In the genomic region with DNA sequence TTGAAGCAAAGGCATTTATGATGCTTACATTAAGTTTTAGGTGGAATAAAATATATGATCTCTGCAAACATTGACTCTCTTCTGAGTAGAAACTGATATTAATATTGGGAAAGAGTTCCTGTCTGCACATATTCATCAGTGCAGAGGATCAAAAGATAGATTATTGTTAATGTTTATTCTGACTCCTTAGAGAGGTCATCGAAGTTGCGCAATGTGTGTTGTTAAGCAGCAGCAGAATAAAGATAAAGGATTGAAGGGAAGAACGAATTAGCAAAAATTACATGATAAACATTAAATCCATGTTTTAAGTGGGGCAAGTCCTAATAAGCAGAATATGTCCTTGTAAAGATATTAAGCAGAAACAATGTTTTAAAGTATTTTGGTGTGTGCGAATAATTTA, we compare ENCODE assay signal across 25 cellular contexts.
A peak's percentile ranks its signal among the peaks of the same experiment; 100 is the strongest.
DNase-seq lines count a peak whose midpoint lies in the region; ATAC-seq, FAIRE-seq and TF ChIP-seq lines count a peak whose summit lies in the region.
"Had no signal": no experiment of that assay in that cellular context is flagged by ENCODE, and none has a peak within 500 bp of the region (broad histone marks: within the 10 kb centered on the region; RNA-seq: fewer than 3 reads in every experiment).

No MANE protein-coding gene starts in this region.

- no peak overlapping the region for H3K9ac ChIP-seq in mammary epithelial cell (ENCODE audit: insufficient read depth, low read length)
- H3K9ac ChIP-seq: BLaER1 treated with 17β-estradiol and CSF1 and Interleukin-3, amounts not matched to agents 10 nM and 100 nM had no signal

- no peak overlapping the region for H3K27ac ChIP-seq in mammary epithelial cell (ENCODE audit: insufficient read depth, low read depth, low read length)
- no peak overlapping the region for H3K27ac ChIP-seq in body of pancreas
- H3K27ac ChIP-seq: BLaER1 treated with 17β-estradiol and CSF1 and Interleukin-3, amounts not matched to agents 10 nM and 100 nM; SK-N-MC had no signal

- POLR2A ChIA-PET in MCF 10A (lab: Yijun Ruan, JAX): no interaction called here

- DNase-seq in MCF 10A (ENCODE audit: unreplicated experiment): peak; percentile 2
- DNase-seq in mammary epithelial cell: no peak
- peak; percentile 2 for DNase-seq in iris pigment epithelial cell (ENCODE audit: low read depth)
- DNase-seq in stimulated activated CD4-positive, alpha-beta T cell treated with anti-CD3 and anti-CD28 coated beads, Interleukin-4, amount 100 ng/mL, for 4 hours: no peak
- no peak for DNase-seq in body of pancreas
- DNase-seq in GM13976 (ENCODE audit: low spot score): no peak
- DNase-seq: CD4-positive, alpha-beta T cell; COR-L47; DMS79; EL; GDM1; KBM-7; MG63; NCI-H2081; NCI-H2171; NCI-H226; NCI-H524; NCI-H774; SIG-M5 had no signal

- no peaks in the 10 kb centered on the region for H3K9me3 Mint-ChIP-seq in MCF 10A (ENCODE audit: unreplicated experiment)
- H3K9me3 Mint-ChIP-seq: CD4-positive, alpha-beta T cell had no signal

- H3K9me3 ChIP-seq in mammary epithelial cell (replicated peaks; ENCODE audit: insufficient read depth, low read length): no peaks in the 10 kb centered on the region
- H3K9me3 ChIP-seq in body of pancreas: no peaks in the 10 kb centered on the region
- H3K9me3 ChIP-seq: MG63 had no signal

- in situ Hi-C loops in mammary epithelial cell (cut with MboI; ENCODE audit: low sequenced_read_pairs in 2 of 2) (no loop called here), GM13976 (cut with MboI; ENCODE audit: low sequenced_read_pairs, unreplicated experiment) (no loop called here)

- no peaks in the 10 kb centered on the region for H4K20me1 ChIP-seq in mammary epithelial cell (ENCODE audit: insufficient read depth, low read length)
- H4K20me1 ChIP-seq: BLaER1 treated with 17β-estradiol and CSF1 and Interleukin-3, amounts not matched to agents 10 nM and 100 nM had no signal

- no peaks in the 10 kb centered on the region for H3K36me3 Mint-ChIP-seq in MCF 10A (ENCODE audit: insufficient read depth, unreplicated experiment)

- TF ChIP-seq POLR2A in body of pancreas (IDR thresholded peaks at IDR 0.05): no peak

- no peaks in the 10 kb centered on the region for H3K79me2 ChIP-seq in mammary epithelial cell (ENCODE audit: insufficient read depth, low read length)

- H3K36me3 ChIP-seq in mammary epithelial cell (ENCODE audit: insufficient read depth, low read length): no peaks in the 10 kb centered on the region
- no peaks in the 10 kb centered on the region for H3K36me3 ChIP-seq in body of pancreas (replicated peaks in 1 of 2; ENCODE audit: insufficient read depth in 1 of 2, low read depth in 2 of 2)
- H3K36me3 ChIP-seq: BLaER1 treated with 17β-estradiol and CSF1 and Interleukin-3, amounts not matched to agents 10 nM and 100 nM; MG63 had no signal

- no peak overlapping the region for H3K4me2 ChIP-seq in mammary epithelial cell (ENCODE audit: insufficient read depth, low read depth, low read length)
- H3K4me2 ChIP-seq: BLaER1 treated with 17β-estradiol and CSF1 and Interleukin-3, amounts not matched to agents 10 nM and 100 nM had no signal

- peak; percentile 10 for FAIRE-seq in colon (lab: Jason Lieb, UNC)
- FAIRE-seq: GM12878, RCC 7860 had no signal

- no peak overlapping the region for H3K4me3 ChIP-seq in mammary epithelial cell (replicated peaks in 1 of 3; ENCODE audit: insufficient read depth in 1 of 3, low read depth in 2 of 3, low read length in 3 of 3)
- no peak overlapping the region for H3K4me3 ChIP-seq in body of pancreas
- H3K4me3 ChIP-seq: BLaER1 treated with 17β-estradiol and CSF1 and Interleukin-3, amounts not matched to agents 10 nM and 100 nM; GM12878; MG63; SK-N-MC had no signal

- no peak for TF ChIP-seq CTCF in MCF 10A (IDR thresholded peaks at IDR 0.05; ENCODE audit: unreplicated experiment)
- TF ChIP-seq CTCF in mammary epithelial cell (conservative IDR thresholded peaks at IDR 0.05 in 1 of 2, IDR thresholded peaks at IDR 0.05 in 1 of 2; ENCODE audit: extremely low read depth in 1 of 2, insufficient read depth in 1 of 2, low read depth in 1 of 2, low read length in 2 of 2): no peak
- TF ChIP-seq CTCF in body of pancreas (IDR thresholded peaks at IDR 0.05): no peak
- TF ChIP-seq CTCF in GM13976 (IDR thresholded peaks at IDR 0.05; ENCODE audit: borderline replicate concordance, control extremely low read depth, extremely low read depth, insufficient read depth, missing control alignments): no peak

- CTCF ChIA-PET in MCF 10A (lab: Yijun Ruan, JAX): interaction anchor here (0.6 kb wide), 1 partner anchor 70 kb away, joined by 5 read pairs; no protein-coding TSS in a partner anchor
- CTCF ChIA-PET in mammary epithelial cell (lab: Charles Lee; ENCODE audit: low non-redundant PET): no interaction called here

- no peak overlapping the region for H3K4me3 Mint-ChIP-seq in MCF 10A (ENCODE audit: unreplicated experiment)
- H3K4me3 Mint-ChIP-seq: CD4-positive, alpha-beta T cell had no signal

- H3K27me3 ChIP-seq in mammary epithelial cell (ENCODE audit: insufficient read depth, low read length) (no peaks in the 10 kb centered on the region), body of pancreas (no peaks in the 10 kb centered on the region)
- H3K27me3 ChIP-seq: MG63 had no signal

- no peak for ATAC-seq in body of pancreas
- ATAC-seq: GM12878, HCT116 had no signal

- no peaks in the 10 kb centered on the region for H3K4me1 Mint-ChIP-seq in MCF 10A (ENCODE audit: insufficient read depth, unreplicated experiment)

- dilution Hi-C loops in mammary epithelial cell (cut with HindIII; ENCODE audit: low sequenced_read_pairs): no loop called here

- intact Hi-C loops in MCF 10A (cut with micrococcal nuclease): no loop called here
- intact Hi-C loops in mammary epithelial cell (cut with micrococcal nuclease): no loop called here
- intact Hi-C loops in body of pancreas (cut with DNase I): no loop called here

- H3K27me3 Mint-ChIP-seq in MCF 10A (ENCODE audit: insufficient read depth, unreplicated experiment): peaks cover 67% of the 10 kb centered on the region
- H3K27me3 Mint-ChIP-seq: CD4-positive, alpha-beta T cell had no signal

- no peak overlapping the region for H3K27ac Mint-ChIP-seq in MCF 10A (ENCODE audit: low read depth, unreplicated experiment)
- H3K27ac Mint-ChIP-seq: CD4-positive, alpha-beta T cell had no signal

- BruUV-seq in MCF 10A (replicated peaks; lab: Mats Ljungman, UMichigan) (no TSS peak), mammary epithelial cell (replicated peaks; lab: Mats Ljungman, UMichigan) (no TSS peak)

- H3K4me1 ChIP-seq in mammary epithelial cell (ENCODE audit: insufficient read depth, low read length): no peaks in the 10 kb centered on the region
- no peaks in the 10 kb centered on the region for H3K4me1 ChIP-seq in body of pancreas
- H3K4me1 ChIP-seq: BLaER1 treated with 17β-estradiol and CSF1 and Interleukin-3, amounts not matched to agents 10 nM and 100 nM had no signal

- 83% methylated on average over 4 of the region's 4 CpGs for WGBS in mammary epithelial cell (ENCODE audit: low coverage, missing lambda C conversion rate)
- 65 to 73% methylated on average over 4 of the region's 4 CpGs for WGBS in body of pancreas, 2 donors

- no peak overlapping the region for H2AFZ ChIP-seq in mammary epithelial cell (ENCODE audit: low read depth, low read length)

Comparison
In these comparisons a context has a peak if more than half of its experiments do, and no peak if none do; other contexts are left out.
1. DNase-seq: peak in MCF 10A (single experiment) and iris pigment epithelial cell (single experiment); none in mammary epithelial cell (single experiment), stimulated activated CD4-positive, alpha-beta T cell treated with anti-CD3 and anti-CD28 coated beads, Interleukin-4, amount 100 ng/mL, for 4 hours (0 of 2), body of pancreas (0 of 4) and GM13976 (single experiment).